Comparison of ENCODE assay signal across 9 cellular contexts in genomic region chr1:29120955-29121485, GRCh38. TPM values are rescaled to one million over a fixed set of nuclear protein-coding genes. Genes with fewer than 3 reads are reported as not detected.
A peak's percentile ranks its signal among the peaks of the same experiment; 100 is the strongest.
DNase-seq lines count a peak whose midpoint lies in the region; ATAC-seq, FAIRE-seq and TF ChIP-seq lines count a peak whose summit lies in the region.
"Had no signal": no experiment of that assay in that cellular context is flagged by ENCODE, and none has a peak within 500 bp of the region (broad histone marks: within the 10 kb centered on the region; RNA-seq: fewer than 3 reads in every experiment).

No MANE protein-coding gene starts in this region.

- no peak overlapping the region for H3K27ac Mint-ChIP-seq in CD4-positive, alpha-beta T cell
- no peak overlapping the region for H3K27ac Mint-ChIP-seq in neural progenitor cell

- WGBS in tibial nerve, 2 donors: 51 to 53% methylated on average over 22 of the region's 42 CpGs

- intact Hi-C loops in CD4-positive, alpha-beta T cell (cut with DNase I, micrococcal nuclease): loop anchor here (2.0 to 10.0 kb wide), 4 partner anchors 54 to 238 kb away; no protein-coding TSS in a partner anchor
- intact Hi-C loops in endothelial cell of umbilical vein (cut with micrococcal nuclease): loop anchor here (1.0 to 5.0 kb wide), 3 partner anchors 61 to 239 kb away; partner anchors contain the start of gene SRSF4

- dilution Hi-C loops in endothelial cell of umbilical vein (cut with MboI; ENCODE audit: extremely low pct_ligation_motif_present, low sequenced_read_pairs): no loop called here

- H3K27ac ChIP-seq in CD4-positive, alpha-beta T cell (ENCODE audit: low read depth, low read length): no peak overlapping the region
- H3K27ac ChIP-seq in endothelial cell of umbilical vein (ENCODE audit: insufficient read depth, low read depth, low read length) (no peak overlapping the region), neural progenitor cell (no peak overlapping the region), tibial nerve (peak overlapping the region in 3 of 4 donors; percentile 90 to 96 (median 93))
- H3K27ac ChIP-seq: parathyroid adenoma had no signal

- peaks cover 37% of the 10 kb centered on the region for H3K36me3 Mint-ChIP-seq in CD4-positive, alpha-beta T cell (ENCODE audit: low read depth)
- peaks cover 12% of the 10 kb centered on the region for H3K36me3 Mint-ChIP-seq in neural progenitor cell

- H3K4me2 ChIP-seq in endothelial cell of umbilical vein (ENCODE audit: insufficient read depth, low read length) (no peak overlapping the region), neural progenitor cell (peak overlapping the region; percentile 74)

- no peaks in the 10 kb centered on the region for H3K9me3 ChIP-seq in CD4-positive, alpha-beta T cell (ENCODE audit: control insufficient read depth, low read length)
- H3K9me3 ChIP-seq in endothelial cell of umbilical vein (replicated peaks; ENCODE audit: control insufficient read depth, insufficient read depth, low read length) (no peaks in the 10 kb centered on the region), neural progenitor cell (ENCODE audit: low read depth) (no peaks in the 10 kb centered on the region), tibial nerve (no peaks in the 10 kb centered on the region)

- H3K4me3 ChIP-seq in LNCaP clone FGC (ENCODE audit: low read depth, low read length) (no peak overlapping the region), endothelial cell of umbilical vein (replicated peaks in 1 of 3; ENCODE audit: insufficient read depth in 1 of 3, low read depth in 1 of 3, low read length in 3 of 3) (no peak overlapping the region), neural progenitor cell (peak overlapping the region; percentile 59), tibial nerve (peak overlapping the region in 2 of 4 donors; percentile 64 to 69)

- FAIRE-seq in endothelial cell of umbilical vein (lab: Jason Lieb, UNC): peak; percentile 26

- H3K27me3 ChIP-seq in CD4-positive, alpha-beta T cell (ENCODE audit: control insufficient read depth, insufficient read depth, low read length): peaks cover 44% of the 10 kb centered on the region
- peaks cover 0 to 14% of the 10 kb centered on the region in 2 experiments for H3K27me3 ChIP-seq in endothelial cell of umbilical vein (ENCODE audit: control insufficient read depth in 2 of 2, insufficient read depth in 2 of 2, low read length in 2 of 2)
- peaks cover 62% of the 10 kb centered on the region for H3K27me3 ChIP-seq in neural progenitor cell
- H3K27me3 ChIP-seq in tibial nerve: peaks cover 0 to 32% of the 10 kb centered on the region in 2 donors

- TF ChIP-seq POLR2A in endothelial cell of umbilical vein (IDR thresholded peaks at IDR 0.05; ENCODE audit: low read depth, low read length): no peak
- no peak for TF ChIP-seq POLR2A in tibial nerve (IDR thresholded peaks at IDR 0.05)

- no peaks in the 10 kb centered on the region for H4K20me1 ChIP-seq in endothelial cell of umbilical vein (replicated peaks; ENCODE audit: control insufficient read depth, extremely low read depth, insufficient read depth, low read length)
- H4K20me1 ChIP-seq in neural progenitor cell (ENCODE audit: low read depth): peaks cover 16% of the 10 kb centered on the region

- no peak for TF ChIP-seq EP300 in tibial nerve (IDR thresholded peaks at IDR 0.05)

- H3K9ac ChIP-seq in endothelial cell of umbilical vein (replicated peaks; ENCODE audit: extremely low read depth, insufficient read depth, low read length) (no peak overlapping the region), neural progenitor cell (no peak overlapping the region)
- H3K9ac ChIP-seq: parathyroid adenoma had no signal

- POLR2A ChIA-PET in CD4-positive, alpha-beta T cell (lab: Charles Lee): interaction anchor here (0.8 to 1.8 kb wide), 4 partner anchors 16 to 540 kb away, joined by 3 to 16 read pairs (median 4); partner anchors contain the start of gene SRSF4
- POLR2A ChIA-PET in endothelial cell of umbilical vein (lab: Charles Lee): interaction anchor here (0.6 kb wide), 1 partner anchor 74 kb away, joined by 3 read pairs; no protein-coding TSS in a partner anchor

- no TSS peak for BruUV-seq in endothelial cell of umbilical vein (replicated peaks; lab: Mats Ljungman, UMichigan)

- peaks cover 8% of the 10 kb centered on the region for H3K4me1 Mint-ChIP-seq in CD4-positive, alpha-beta T cell (ENCODE audit: low read depth)
- H3K4me1 Mint-ChIP-seq in neural progenitor cell: peaks cover 11% of the 10 kb centered on the region

- H3K79me2 ChIP-seq in endothelial cell of umbilical vein (ENCODE audit: control insufficient read depth, insufficient read depth, low read length): no peaks in the 10 kb centered on the region
- H3K79me2 ChIP-seq in neural progenitor cell (ENCODE audit: low read depth): no peaks in the 10 kb centered on the region
- H3K79me2 ChIP-seq: parathyroid adenoma had no signal

- DNase-seq in CD4-positive, alpha-beta T cell: peak; percentile 40 to 68 (median 55)
- DNase-seq in LNCaP clone FGC (ENCODE audit: low read depth): no peak
- DNase-seq in activated CD4-positive, alpha-beta T cell treated with anti-CD3 and anti-CD28 coated beads, Interleukin-2, amount 50 U/mL, for 24 hours (ENCODE audit: low read depth in 1 of 2, low spot score in 1 of 2): peak; percentile 32 to 34
- peak; percentile 42 for DNase-seq in endothelial cell of umbilical vein (ENCODE audit: low read depth, low spot score)
- DNase-seq in neural progenitor cell (ENCODE audit: low spot score): peak; percentile 87
- DNase-seq in tibial nerve (ENCODE audit: low spot score in 2 of 2): no peak
- DNase-seq in cerebellar cortex (ENCODE audit: low spot score): no peak

- peaks cover 23% of the 10 kb centered on the region for H3K4me1 ChIP-seq in endothelial cell of umbilical vein (ENCODE audit: control insufficient read depth, extremely low read depth, insufficient read depth, low read length)
- peaks cover 18% of the 10 kb centered on the region for H3K4me1 ChIP-seq in neural progenitor cell
- peaks cover 0 to 38% (median 15%) of the 10 kb centered on the region in 4 donors for H3K4me1 ChIP-seq in tibial nerve
- H3K4me1 ChIP-seq: parathyroid adenoma had no signal

- H3K36me3 ChIP-seq in endothelial cell of umbilical vein (ENCODE audit: control insufficient read depth in 2 of 2, extremely low read depth in 1 of 2, insufficient read depth in 2 of 2, low read length in 2 of 2) (peaks cover 0 to 6% of the 10 kb centered on the region in 2 experiments), neural progenitor cell (no peaks in the 10 kb centered on the region), tibial nerve (no peaks in the 10 kb centered on the region)

- H3F3A ChIP-seq in neural progenitor cell (ENCODE audit: low read depth): peaks cover 46% of the 10 kb centered on the region

- H3K9me3 Mint-ChIP-seq in CD4-positive, alpha-beta T cell: no peaks in the 10 kb centered on the region
- H3K9me3 Mint-ChIP-seq in neural progenitor cell: no peaks in the 10 kb centered on the region

- no peak overlapping the region for H3K4me3 Mint-ChIP-seq in CD4-positive, alpha-beta T cell
- peak overlapping the region; percentile 57 for H3K4me3 Mint-ChIP-seq in neural progenitor cell

- H3K27me3 Mint-ChIP-seq in CD4-positive, alpha-beta T cell: peaks cover 18% of the 10 kb centered on the region
- peaks cover 18% of the 10 kb centered on the region for H3K27me3 Mint-ChIP-seq in neural progenitor cell (ENCODE audit: insufficient read depth, low read depth)

- H2AFZ ChIP-seq in endothelial cell of umbilical vein (ENCODE audit: low read depth, low read length) (no peak overlapping the region), neural progenitor cell (replicated peaks) (no peak overlapping the region)

- peak; percentile 84 for ATAC-seq in CD4-positive, alpha-beta T cell (ENCODE audit: poor library complexity)
- no peak for ATAC-seq in HG03378 (IDR thresholded peaks at IDR 0.05; ENCODE audit: unreplicated experiment)

- TF ChIP-seq CTCF in CD4-positive, alpha-beta T cell (IDR thresholded peaks at IDR 0.05): peak; percentile 73
- peak; percentile 30; the same call in 1 of the 2 replicates for TF ChIP-seq CTCF in LNCaP clone FGC (IDR thresholded peaks at IDR 0.05; ENCODE audit: control insufficient read depth, extremely low read depth, insufficient read depth)
- TF ChIP-seq CTCF in endothelial cell of umbilical vein (IDR thresholded peaks at IDR 0.05; ENCODE audit: extremely low read depth in 1 of 2, insufficient read depth in 1 of 2, low read depth in 1 of 2, low read length in 2 of 2): peak; percentile 74
- peak; percentile 73 for TF ChIP-seq CTCF in neural progenitor cell (IDR thresholded peaks at IDR 0.05)
- peak in 4 of 5 experiments; percentile 24 to 60 (median 38) for TF ChIP-seq CTCF in tibial nerve (IDR thresholded peaks at IDR 0.05)

- CTCF ChIA-PET in CD4-positive, alpha-beta T cell (lab: Charles Lee): no interaction called here
- CTCF ChIA-PET in endothelial cell of umbilical vein (lab: Charles Lee): interaction anchor here (1.0 to 2.6 kb wide), 6 partner anchors 11 to 244 kb away, joined by 3 to 17 read pairs (median 6); partner anchors contain the start of gene SRSF4

- no peaks in the 10 kb centered on the region for H3K9me1 ChIP-seq in endothelial cell of umbilical vein (replicated peaks; ENCODE audit: control insufficient read depth, extremely low read depth, insufficient read depth, low read length)

TF ChIP-seq in endothelial cell of umbilical vein, 7 proteins besides CTCF, POLR2A, EP300 and RAD21:
- peak; percentile 19 for TF ChIP-seq POLR2AphosphoS5 (IDR thresholded peaks at IDR 0.05; ENCODE audit: insufficient read depth, low read depth, low read length)
- no peak for TF ChIP-seq MYC (IDR thresholded peaks at IDR 0.05; ENCODE audit: low read depth, low read length)
TF ChIP-seq in endothelial cell of umbilical vein: peak in this region for 1.

RNA-seq across cellular contexts. Expression of gene TMEM200B, which starts 2.7 kb away (rescaled TPM):
- total RNA-seq in CD4-positive, alpha-beta T cell: not detected
- 1.5 and 1.6 TPM in 2 replicates for total RNA-seq in endothelial cell of umbilical vein
- polyA plus RNA-seq in endothelial cell of umbilical vein: 0.67 and 0.72 TPM in 2 replicates
- 0.78 and 0.90 TPM in 2 replicates for polyA plus RNA-seq in endothelial cell of umbilical vein (2011; cell fraction: cytosol; rRNA removed)
- polyA plus RNA-seq in endothelial cell of umbilical vein (2011; cell fraction: nucleus; rRNA removed): 0.97 and 0.98 TPM in 2 replicates
- 0.74 and 0.80 TPM in 2 replicates for polyA plus RNA-seq in endothelial cell of umbilical vein (2012)
- 0.63 and 0.79 TPM in 2 replicates for polyA minus RNA-seq in endothelial cell of umbilical vein
- not detected for polyA minus RNA-seq in endothelial cell of umbilical vein (2011; cell fraction: cytosol; rRNA and poly(A)+ RNA removed)
- 0.29 and 0.34 TPM in 2 replicates for polyA minus RNA-seq in endothelial cell of umbilical vein (2011; cell fraction: nucleus; rRNA and poly(A)+ RNA removed)
- 0.56 and 1.1 TPM in 2 replicates for total RNA-seq in neural progenitor cell (ENCODE audit: low replicate concordance)
- 10 to 100 TPM; 16.1 to 27.7 (median 22.6) TPM for total RNA-seq in tibial nerve

Comparison
In these comparisons a context has a peak if more than half of its experiments do, and no peak if none do; other contexts are left out.
1. DNase-seq: peak in CD4-positive, alpha-beta T cell (10 of 10), activated CD4-positive, alpha-beta T cell treated with anti-CD3 and anti-CD28 coated beads, Interleukin-2, amount 50 U/mL, for 24 hours (2 of 2), endothelial cell of umbilical vein (single experiment) and neural progenitor cell (single experiment); none in LNCaP clone FGC (single experiment), tibial nerve (0 of 2) and cerebellar cortex (single experiment).
2. H3K27ac ChIP-seq: peak in tibial nerve (3 of 4); none in CD4-positive, alpha-beta T cell (single experiment), endothelial cell of umbilical vein (single experiment) and neural progenitor cell (single experiment).
3. Peak in every context shown above with its lines, with median percentiles within 50 percentile points of each other: CTCF ChIP-seq.